21 cellular contexts compared by ENCODE assay signal in the genomic region with DNA sequence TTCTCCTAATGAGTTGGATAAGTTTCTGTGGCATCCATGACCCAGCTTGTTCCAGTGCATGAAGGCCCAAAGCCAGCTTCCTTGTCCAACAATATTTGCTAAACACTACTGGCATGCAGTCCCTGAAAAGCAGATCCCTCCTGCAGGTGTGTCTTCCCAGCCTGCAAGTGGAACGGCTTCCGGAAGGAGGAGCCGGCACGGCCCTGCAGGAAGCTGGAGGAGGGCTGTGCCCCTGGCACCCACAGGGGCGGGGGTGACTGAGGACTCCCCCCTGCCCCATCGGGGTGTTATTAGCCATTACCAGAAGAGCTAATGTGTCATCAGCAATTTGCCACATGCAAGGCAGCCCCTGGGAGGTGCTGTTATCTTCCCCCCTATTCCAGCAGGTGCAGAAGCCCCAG. TPM values are rescaled to one million over a fixed set of nuclear protein-coding genes. Genes with fewer than 3 reads are reported as not detected.
A peak's percentile ranks its signal among the peaks of the same experiment; 100 is the strongest.
DNase-seq lines count a peak whose midpoint lies in the region; ATAC-seq and TF ChIP-seq lines count a peak whose summit lies in the region.
"Had no signal": no experiment of that assay in that cellular context is flagged by ENCODE, and none has a peak within 500 bp of the region (broad histone marks: within the 10 kb centered on the region; RNA-seq: fewer than 3 reads in every experiment).

No MANE protein-coding gene starts in this region.

- H3K9me3 ChIP-seq in SK-N-SH (no peaks in the 10 kb centered on the region), colonic mucosa (no peaks in the 10 kb centered on the region)

- H3K27ac ChIP-seq in SK-N-SH (ENCODE audit: low read depth in 2 of 2, low read length in 1 of 2), result no peak overlapping the region
- no peak overlapping the region for H3K27ac ChIP-seq in colonic mucosa
- H3K27ac ChIP-seq: KMS-11 had no signal

- ATAC-seq in SK-N-SH treated with all-trans-retinoic acid at 6 μM for 48 hours (no peak), natural killer cell (no peak)
- ATAC-seq: CD8-positive, alpha-beta T cell; right cardiac atrium had no signal

- peaks cover 0 to 5% of the 10 kb centered on the region in 2 experiments; a peak in 1 of 4 replicates for H3K4me1 ChIP-seq in SK-N-SH (ENCODE audit: control insufficient read depth in 1 of 2, insufficient read depth in 2 of 2, low read depth in 1 of 2, low read length in 1 of 2)
- H3K4me1 ChIP-seq in colonic mucosa, result no peaks in the 10 kb centered on the region

- no peaks in the 10 kb centered on the region for H3K4me1 Mint-ChIP-seq in natural killer cell
- H3K4me1 Mint-ChIP-seq: activated CD4-positive, alpha-beta T cell treated with anti-CD3 and anti-CD28 coated beads, Interleukin-2, amount 10 ng/mL, durations not matched to agents 24 days and 14 days; immature natural killer cell had no signal

- H3K27me3 ChIP-seq in SK-N-SH (ENCODE audit: insufficient read depth) (peaks cover 10% of the 10 kb centered on the region; the same call in 1 of the 2 replicates), colonic mucosa (no peaks in the 10 kb centered on the region)

- H3K4me2 ChIP-seq in SK-N-SH, result no peak overlapping the region
- H3K4me2 ChIP-seq: KMS-11 had no signal

- no CpG with 5 or more reads among the region's 6 CpGs for WGBS in SK-N-SH (ENCODE audit: low lambda C conversion rate)

- no peaks in the 10 kb centered on the region for H3K9me3 Mint-ChIP-seq in natural killer cell
- H3K9me3 Mint-ChIP-seq: CD8-positive, alpha-beta T cell; immature natural killer cell had no signal

- no peaks in the 10 kb centered on the region for H3F3A ChIP-seq in SK-N-SH (replicated peaks; ENCODE audit: insufficient read depth)

- POLR2A ChIA-PET in SK-N-SH (lab: Yijun Ruan, JAX), result no interaction called here

- TF ChIP-seq RAD21 in SK-N-SH (IDR thresholded peaks at IDR 0.05; ENCODE audit: low read length), result no peak

- CTCF ChIA-PET in SK-N-SH (lab: Yijun Ruan, JAX), result no interaction called here

- TF ChIP-seq CTCF in SK-N-SH (IDR thresholded peaks at IDR 0.05), result no peak
- no peak for TF ChIP-seq CTCF in colonic mucosa (IDR thresholded peaks at IDR 0.05)
- no peak for TF ChIP-seq CTCF in natural killer cell (IDR thresholded peaks at IDR 0.05)

- intact Hi-C loops in colonic mucosa (cut with DNase I), result no loop called here
- intact Hi-C loops in posterior vena cava (cut with DNase I), result no loop called here
- intact Hi-C loops in natural killer cell (cut with micrococcal nuclease), result no loop called here

- H3K9ac ChIP-seq in SK-N-SH (no peak overlapping the region), colonic mucosa (ENCODE audit: low read depth in 2 of 2, low read length in 2 of 2) (no peak overlapping the region)
- H3K9ac ChIP-seq: KMS-11 had no signal

- H3K79me2 ChIP-seq in SK-N-SH (ENCODE audit: insufficient read depth), result no peaks in the 10 kb centered on the region

- no peak overlapping the region for H2AFZ ChIP-seq in SK-N-SH (ENCODE audit: low read depth)

- no peaks in the 10 kb centered on the region for H4K20me1 ChIP-seq in SK-N-SH (ENCODE audit: insufficient read depth)

- no peak overlapping the region for H3K27ac Mint-ChIP-seq in natural killer cell
- H3K27ac Mint-ChIP-seq: activated CD4-positive, alpha-beta T cell treated with anti-CD3 and anti-CD28 coated beads, Interleukin-2, amount 10 ng/mL, durations not matched to agents 24 days and 14 days; activated naive CD8-positive, alpha-beta T cell; CD8-positive, alpha-beta T cell; immature natural killer cell had no signal

- DNase-seq in SK-N-SH (peak; percentile 20), GM03348 (ENCODE audit: low spot score) (peak; percentile 5), colonic mucosa (peak; percentile 13), posterior vena cava (ENCODE audit: low spot score) (peak; percentile 51), SIG-M5 treated with dmso at 0.1 percent for 504 hours (lab: John Stamatoyannopoulos, UW; ENCODE audit: unreplicated experiment) (no peak), natural killer cell (no peak)
- no peak for DNase-seq in stimulated activated CD4-positive, alpha-beta T cell treated with anti-CD3 and anti-CD28 coated beads, Interleukin-4, amount 100 ng/mL, for 4 hours
- DNase-seq: ACHN; CD8-positive, alpha-beta T cell; dermis blood vessel endothelial cell; DMS79 treated with DMSO at 0.1 percent for 48 hours; erythroblast; immature natural killer cell; NCI-H1105; T-helper 9 cell had no signal

- H3K27me3 Mint-ChIP-seq in natural killer cell (ENCODE audit: low read depth in 2 of 2), result peaks cover 31 to 34% of the 10 kb centered on the region in 2 donors

- H3K36me3 ChIP-seq in SK-N-SH (replicated peaks in 1 of 2; ENCODE audit: control insufficient read depth in 1 of 2, insufficient read depth in 2 of 2, low read length in 1 of 2) (no peaks in the 10 kb centered on the region), colonic mucosa (no peaks in the 10 kb centered on the region)

- TF ChIP-seq EP300 in SK-N-SH (IDR thresholded peaks at IDR 0.05; ENCODE audit: borderline replicate concordance in 1 of 2, low read depth in 1 of 2, low read length in 1 of 2), result no peak

- H3K4me3 ChIP-seq in SK-N-SH (ENCODE audit: low read depth in 2 of 2, low read length in 1 of 2) (no peak overlapping the region), colonic mucosa (no peak overlapping the region)

- no peaks in the 10 kb centered on the region for H3K9me2 ChIP-seq in SK-N-SH

- H3K36me3 Mint-ChIP-seq in natural killer cell, result no peaks in the 10 kb centered on the region
- H3K36me3 Mint-ChIP-seq: brain; CD8-positive, alpha-beta T cell; immature natural killer cell had no signal

- no peak overlapping the region for H3K4me3 Mint-ChIP-seq in natural killer cell
- H3K4me3 Mint-ChIP-seq: activated CD4-positive, alpha-beta T cell treated with anti-CD3 and anti-CD28 coated beads, Interleukin-2, amount 10 ng/mL, durations not matched to agents 24 days and 14 days; activated naive CD8-positive, alpha-beta T cell; brain; CD8-positive, alpha-beta T cell; immature natural killer cell had no signal

TF ChIP-seq in SK-N-SH, 30 proteins besides CTCF, POLR2A, EP300 and RAD21 (continues in another document):
- TF ChIP-seq, protein P1, sequence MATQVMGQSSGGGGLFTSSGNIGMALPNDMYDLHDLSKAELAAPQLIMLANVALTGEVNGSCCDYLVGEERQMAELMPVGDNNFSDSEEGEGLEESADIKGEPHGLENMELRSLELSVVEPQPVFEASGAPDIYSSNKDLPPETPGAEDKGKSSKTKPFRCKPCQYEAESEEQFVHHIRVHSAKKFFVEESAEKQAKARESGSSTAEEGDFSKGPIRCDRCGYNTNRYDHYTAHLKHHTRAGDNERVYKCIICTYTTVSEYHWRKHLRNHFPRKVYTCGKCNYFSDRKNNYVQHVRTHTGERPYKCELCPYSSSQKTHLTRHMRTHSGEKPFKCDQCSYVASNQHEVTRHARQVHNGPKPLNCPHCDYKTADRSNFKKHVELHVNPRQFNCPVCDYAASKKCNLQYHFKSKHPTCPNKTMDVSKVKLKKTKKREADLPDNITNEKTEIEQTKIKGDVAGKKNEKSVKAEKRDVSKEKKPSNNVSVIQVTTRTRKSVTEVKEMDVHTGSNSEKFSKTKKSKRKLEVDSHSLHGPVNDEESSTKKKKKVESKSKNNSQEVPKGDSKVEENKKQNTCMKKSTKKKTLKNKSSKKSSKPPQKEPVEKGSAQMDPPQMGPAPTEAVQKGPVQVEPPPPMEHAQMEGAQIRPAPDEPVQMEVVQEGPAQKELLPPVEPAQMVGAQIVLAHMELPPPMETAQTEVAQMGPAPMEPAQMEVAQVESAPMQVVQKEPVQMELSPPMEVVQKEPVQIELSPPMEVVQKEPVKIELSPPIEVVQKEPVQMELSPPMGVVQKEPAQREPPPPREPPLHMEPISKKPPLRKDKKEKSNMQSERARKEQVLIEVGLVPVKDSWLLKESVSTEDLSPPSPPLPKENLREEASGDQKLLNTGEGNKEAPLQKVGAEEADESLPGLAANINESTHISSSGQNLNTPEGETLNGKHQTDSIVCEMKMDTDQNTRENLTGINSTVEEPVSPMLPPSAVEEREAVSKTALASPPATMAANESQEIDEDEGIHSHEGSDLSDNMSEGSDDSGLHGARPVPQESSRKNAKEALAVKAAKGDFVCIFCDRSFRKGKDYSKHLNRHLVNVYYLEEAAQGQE (IDR thresholded peaks at IDR 0.05; ENCODE audit: low read depth, low read length), result no peak

TF ChIP-seq in SK-N-SH treated with all-trans-retinoic acid at 6 μM for 48 hours, 23 proteins besides CTCF, POLR2A, EP300 and RAD21:
- TF ChIP-seq SNAI2 (CRISPR knock-in tag; IDR thresholded peaks at IDR 0.05), result no peak

RNA-seq across cellular contexts. Expression of a gene that starts 27.4 kb away (rescaled TPM):
- 2.3 and 2.8 TPM in 2 replicates for polyA plus RNA-seq in SK-N-SH (2012; rRNA removed)
- 0.15 and 0.31 TPM in 2 replicates for polyA plus RNA-seq in SK-N-SH (2012; cell fraction: cytosol; rRNA removed)
- polyA plus RNA-seq in SK-N-SH (2012; cell fraction: nucleus; rRNA removed), result 26.7 and 39.7 TPM in 2 replicates
- total RNA-seq in colonic mucosa (10 to 100 TPM; 14.7 to 20.6 TPM), posterior vena cava (10 to 100 TPM; 28.5 to 31.4 TPM), natural killer cell (10 to 100 TPM; 66.0 to 83.7 (median 68.4) TPM)

Comparison
In these comparisons a context has a peak if more than half of its experiments do, and no peak if none do; other contexts are left out.
1. DNase-seq: peak in SK-N-SH (single experiment), GM03348 (single experiment), colonic mucosa (single experiment) and posterior vena cava (single experiment); none in SIG-M5 treated with dmso at 0.1 percent for 504 hours (single experiment), natural killer cell (single experiment) and stimulated activated CD4-positive, alpha-beta T cell treated with anti-CD3 and anti-CD28 coated beads, Interleukin-4, amount 100 ng/mL, for 4 hours (0 of 2).